ENCODE assay signal across 15 cellular contexts in the genomic region with DNA sequence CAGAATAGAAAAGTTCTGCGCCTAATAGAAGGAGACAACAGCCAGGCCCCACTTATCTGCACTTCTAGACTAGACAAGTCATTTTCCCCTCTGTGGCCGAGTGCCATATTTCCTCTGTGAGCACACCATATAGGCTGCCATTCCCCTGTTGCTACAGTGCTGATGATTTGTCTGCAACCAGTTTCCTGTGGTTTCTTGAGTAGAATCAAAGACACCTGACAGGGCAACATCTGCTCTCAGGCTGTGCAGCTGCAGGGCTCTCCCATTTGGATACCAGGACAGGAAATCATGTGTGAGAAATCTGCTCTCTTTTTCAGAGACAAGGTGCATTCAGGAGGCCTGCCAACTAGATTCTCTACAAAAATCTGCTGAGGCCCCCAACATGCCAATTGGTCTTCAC.
"Had no signal": no experiment of that assay in that cellular context is flagged by ENCODE, and none has a peak within 500 bp of the region (broad histone marks: within the 10 kb centered on the region; RNA-seq: fewer than 3 reads in every experiment).

No MANE protein-coding gene starts in this region.

- DNase-seq: activated CD4-positive, alpha-beta T cell treated with anti-CD3 and anti-CD28 coated beads, Interleukin-2, amount 10 ng/mL, durations not matched to agents 24 days and 14 days; activated CD8-positive, alpha-beta memory T cell treated with anti-CD3 and anti-CD28 coated beads for 24 hours; activated naive CD4-positive, alpha-beta T cell treated with anti-CD3 and anti-CD28 coated beads, Interleukin-2, amount 10 ng/mL, durations not matched to agents 7 days and 5 days; adrenal gland; colonic mucosa; effector CD8-positive, alpha-beta T cell; heart right ventricle; mesendoderm; nephron progenitor cell; spleen; stimulated activated CD4-positive, alpha-beta T cell treated with anti-CD3 and anti-CD28 coated beads, Interleukin-1b, Interleukin-23, amount 100 ng/mL, for 48 hours had no signal

- H3K4me3 Mint-ChIP-seq: activated CD4-positive, alpha-beta T cell treated with anti-CD3 and anti-CD28 coated beads, Interleukin-2, amount 10 ng/mL, durations not matched to agents 24 days and 14 days; activated naive CD4-positive, alpha-beta T cell treated with anti-CD3 and anti-CD28 coated beads, Interleukin-2, amount 10 ng/mL, durations not matched to agents 7 days and 5 days; activated T-helper 17 cell treated with anti-CD3 and anti-CD28 coated beads, Interleukin-2, amount 50 U/mL, for 72 hours; nephron progenitor cell; stimulated activated memory B cell treated with anti-CD40 and anti-IgM and Interleukin-4, amounts not matched to agents 10 μg/mL and 1 μg/mL and 100 μg/mL, for 72 hours had no signal

- H3K27me3 Mint-ChIP-seq: activated CD4-positive, alpha-beta T cell treated with anti-CD3 and anti-CD28 coated beads, Interleukin-2, amount 10 ng/mL, durations not matched to agents 24 days and 14 days; activated naive CD4-positive, alpha-beta T cell treated with anti-CD3 and anti-CD28 coated beads, Interleukin-2, amount 10 ng/mL, durations not matched to agents 7 days and 5 days; activated T-helper 17 cell treated with anti-CD3 and anti-CD28 coated beads, Interleukin-2, amount 50 U/mL, for 72 hours; stimulated activated memory B cell treated with anti-CD40 and anti-IgM and Interleukin-4, amounts not matched to agents 10 μg/mL and 1 μg/mL and 100 μg/mL, for 72 hours had no signal

- ATAC-seq: activated T-helper 17 cell treated with anti-CD3 and anti-CD28 coated beads, Interleukin-2, amount 50 U/mL, for 72 hours; heart right ventricle; sciatic nerve; stimulated activated memory B cell treated with anti-CD40 and anti-IgM and Interleukin-4, amounts not matched to agents 10 μg/mL and 1 μg/mL and 100 μg/mL, for 72 hours had no signal

- H3K4me3 ChIP-seq: adrenal gland, colonic mucosa, heart right ventricle, spleen, tibial nerve had no signal

- H3K9me3 Mint-ChIP-seq: activated CD4-positive, alpha-beta T cell treated with anti-CD3 and anti-CD28 coated beads, Interleukin-2, amount 10 ng/mL, durations not matched to agents 24 days and 14 days; nephron progenitor cell; stimulated activated memory B cell treated with anti-CD40 and anti-IgM and Interleukin-4, amounts not matched to agents 10 μg/mL and 1 μg/mL and 100 μg/mL, for 72 hours had no signal

- H3K36me3 Mint-ChIP-seq: activated naive CD4-positive, alpha-beta T cell treated with anti-CD3 and anti-CD28 coated beads, Interleukin-2, amount 10 ng/mL, durations not matched to agents 7 days and 5 days; stimulated activated memory B cell treated with anti-CD40 and anti-IgM and Interleukin-4, amounts not matched to agents 10 μg/mL and 1 μg/mL and 100 μg/mL, for 72 hours had no signal

- H3K4me1 Mint-ChIP-seq: activated CD4-positive, alpha-beta T cell treated with anti-CD3 and anti-CD28 coated beads, Interleukin-2, amount 10 ng/mL, durations not matched to agents 24 days and 14 days; activated naive CD4-positive, alpha-beta T cell treated with anti-CD3 and anti-CD28 coated beads, Interleukin-2, amount 10 ng/mL, durations not matched to agents 7 days and 5 days; activated T-helper 17 cell treated with anti-CD3 and anti-CD28 coated beads, Interleukin-2, amount 50 U/mL, for 72 hours; nephron progenitor cell; stimulated activated memory B cell treated with anti-CD40 and anti-IgM and Interleukin-4, amounts not matched to agents 10 μg/mL and 1 μg/mL and 100 μg/mL, for 72 hours had no signal

- H3K27ac Mint-ChIP-seq: activated CD4-positive, alpha-beta T cell treated with anti-CD3 and anti-CD28 coated beads, Interleukin-2, amount 10 ng/mL, durations not matched to agents 24 days and 14 days; activated naive CD4-positive, alpha-beta T cell treated with anti-CD3 and anti-CD28 coated beads, Interleukin-2, amount 10 ng/mL, durations not matched to agents 7 days and 5 days; activated T-helper 17 cell treated with anti-CD3 and anti-CD28 coated beads, Interleukin-2, amount 50 U/mL, for 72 hours; nephron progenitor cell; stimulated activated memory B cell treated with anti-CD40 and anti-IgM and Interleukin-4, amounts not matched to agents 10 μg/mL and 1 μg/mL and 100 μg/mL, for 72 hours had no signal
